29 cellular contexts compared by ENCODE assay signal in genomic region chr6:25590986-25591385, GRCh38.
DNase-seq lines count a peak whose midpoint lies in the region; ATAC-seq and TF ChIP-seq lines count a peak whose summit lies in the region.
"Had no signal": no experiment of that assay in that cellular context is flagged by ENCODE, and none has a peak within 500 bp of the region (broad histone marks: within the 10 kb centered on the region; RNA-seq: fewer than 3 reads in every experiment).

No MANE protein-coding gene starts in this region.

- WGBS in testis, 2 donors = 45 to 54% methylated on average over 5 of the region's 5 CpGs
- WGBS in heart right ventricle, 2 donors = 78 to 79% methylated on average over 5 of the region's 5 CpGs

- no peak overlapping the region for H3K27ac ChIP-seq in SJCRH30
- H3K27ac ChIP-seq in testis = no peak overlapping the region
- no peak overlapping the region for H3K27ac ChIP-seq in heart right ventricle
- H3K27ac ChIP-seq: heart left ventricle, HL-60, parathyroid adenoma, PC-9, right atrium auricular region, stomach, tibial artery had no signal

- no peaks in the 10 kb centered on the region for H3K27me3 Mint-ChIP-seq in progenitor cell of endocrine pancreas
- H3K27me3 Mint-ChIP-seq: activated naive CD4-positive, alpha-beta T cell treated with anti-CD3 and anti-CD28 coated beads, Interleukin-2, amount 10 ng/mL, durations not matched to agents 7 days and 5 days had no signal

- H3K4me1 ChIP-seq in SJCRH30 (no peaks in the 10 kb centered on the region), testis (peaks cover 11% of the 10 kb centered on the region), heart right ventricle (peaks cover 0 to 4% (median 0%) of the 10 kb centered on the region in 9 donors)
- H3K4me1 ChIP-seq: heart left ventricle, parathyroid adenoma, right atrium auricular region, stomach, tibial artery had no signal

- no peak for ATAC-seq in heart right ventricle
- ATAC-seq: heart left ventricle, HepG2 had no signal

- peak overlapping the region; percentile 8 for H3K27ac Mint-ChIP-seq in progenitor cell of endocrine pancreas
- H3K27ac Mint-ChIP-seq: activated naive CD4-positive, alpha-beta T cell treated with anti-CD3 and anti-CD28 coated beads, Interleukin-2, amount 10 ng/mL, durations not matched to agents 7 days and 5 days; activated T-helper 1 cell treated with anti-CD3 and anti-CD28 coated beads, Interleukin-12 subunit alpha, Interleukin-12 subunit beta, Interleukin-2, Interleukin-4 antibody, amounts not matched to agents 30 ng/mL and 10 ng/mL and 1 ng/mL, durations not matched to agents 14 hours and 24 hours and 36 hours; B cell; CD8-positive, alpha-beta memory T cell had no signal

- H3K36me3 ChIP-seq in SJCRH30 = no peaks in the 10 kb centered on the region
- H3K36me3 ChIP-seq in testis (ENCODE audit: low read depth, missing control alignments) = no peaks in the 10 kb centered on the region
- H3K36me3 ChIP-seq in heart right ventricle = peaks cover 0 to 6% (median 0%) of the 10 kb centered on the region in 9 donors

- TF ChIP-seq CTCF in progenitor cell of endocrine pancreas (IDR thresholded peaks at IDR 0.05; ENCODE audit: unreplicated experiment) (no peak), testis (IDR thresholded peaks at IDR 0.05) (no peak), heart right ventricle (IDR thresholded peaks at IDR 0.05) (no peak), GM13976 (IDR thresholded peaks at IDR 0.05; ENCODE audit: borderline replicate concordance, control extremely low read depth, extremely low read depth, insufficient read depth, missing control alignments) (no peak)

- no peak for TF ChIP-seq POLR2A in testis (IDR thresholded peaks at IDR 0.05)

- in situ Hi-C loops in GM13976 (cut with MboI; ENCODE audit: low sequenced_read_pairs, unreplicated experiment) = no loop called here

- no peaks in the 10 kb centered on the region for H3K27me3 ChIP-seq in SJCRH30
- H3K27me3 ChIP-seq in testis = no peaks in the 10 kb centered on the region
- peaks cover 0 to 5% (median 0%) of the 10 kb centered on the region in 7 donors for H3K27me3 ChIP-seq in heart right ventricle
- H3K27me3 ChIP-seq: heart left ventricle, right atrium auricular region, stomach, tibial artery had no signal

- H3K9me3 ChIP-seq in SJCRH30 (replicated peaks) (no peaks in the 10 kb centered on the region), testis (no peaks in the 10 kb centered on the region), heart right ventricle (no peaks in the 10 kb centered on the region)
- H3K9me3 ChIP-seq: heart left ventricle, right atrium auricular region, stomach, tibial artery had no signal

- H3K4me3 Mint-ChIP-seq in progenitor cell of endocrine pancreas (ENCODE audit: low read depth) = no peak overlapping the region
- H3K4me3 Mint-ChIP-seq: activated naive CD4-positive, alpha-beta T cell treated with anti-CD3 and anti-CD28 coated beads, Interleukin-2, amount 10 ng/mL, durations not matched to agents 7 days and 5 days; activated T-helper 1 cell treated with anti-CD3 and anti-CD28 coated beads, Interleukin-12 subunit alpha, Interleukin-12 subunit beta, Interleukin-2, Interleukin-4 antibody, amounts not matched to agents 30 ng/mL and 10 ng/mL and 1 ng/mL, durations not matched to agents 14 hours and 24 hours and 36 hours; B cell; CD8-positive, alpha-beta memory T cell had no signal

- intact Hi-C loops in testis (cut with DNase I; ENCODE audit: low total_unique reads) (no loop called here), heart right ventricle (cut with DNase I) (loop anchor here in 1 of 10 donors (10.0 kb wide), 1 partner anchor 326 kb away; no protein-coding TSS in a partner anchor)

- H3K36me3 Mint-ChIP-seq in progenitor cell of endocrine pancreas (ENCODE audit: insufficient read depth) = peaks cover 43% of the 10 kb centered on the region
- H3K36me3 Mint-ChIP-seq: activated naive CD4-positive, alpha-beta T cell treated with anti-CD3 and anti-CD28 coated beads, Interleukin-2, amount 10 ng/mL, durations not matched to agents 7 days and 5 days had no signal

- H3K4me3 ChIP-seq in SJCRH30 = no peak overlapping the region
- no peak overlapping the region for H3K4me3 ChIP-seq in testis
- no peak overlapping the region for H3K4me3 ChIP-seq in heart right ventricle
- H3K4me3 ChIP-seq: heart left ventricle, PC-9, right atrium auricular region, smooth muscle cell, stomach, tibial artery had no signal

- DNase-seq in NCI-H82 (lab: John Stamatoyannopoulos, UW) (peak; percentile 62), NCI-H82 treated with DMSO at 0.1 percent for 48 hours (lab: John Stamatoyannopoulos, UW; ENCODE audit: unreplicated experiment) (no peak), NCI-H2171 treated with DMSO at 0.1 percent for 48 hours (lab: John Stamatoyannopoulos, UW) (peak; percentile 60), SJCRH30 (peak; percentile 6 to 40), progenitor cell of endocrine pancreas (ENCODE audit: low spot score, unreplicated experiment) (no peak), testis (no peak), heart right ventricle (no peak), GM13976 (ENCODE audit: low spot score) (no peak)
- DNase-seq: activated CD4-positive, alpha-beta T cell treated with anti-CD3 and anti-CD28 coated beads, Interleukin-2, amount 50 U/mL, for 48 hours; activated CD4-positive, CD25-positive, alpha-beta regulatory T cell; activated naive CD4-positive, alpha-beta T cell treated with anti-CD3 and anti-CD28 coated beads, Interleukin-2, amount 10 ng/mL, durations not matched to agents 7 days and 5 days; amniotic stem cell; CD8-positive, alpha-beta memory T cell; effector CD8-positive, alpha-beta T cell; heart left ventricle; NCI-H226; PC-9; Right ventricle myocardium superior; stimulated activated CD4-positive, alpha-beta T cell treated with anti-CD3 and anti-CD28 coated beads, Interleukin-1b, Interleukin-23, amount 100 ng/mL, for 48 hours; stimulated activated CD8-positive, alpha-beta memory T cell treated with anti-CD3 and anti-CD28 coated beads, Interleukin-4, amount 100 ng/mL, for 48 hours; stomach; tibial artery had no signal

- H3K9me3 Mint-ChIP-seq in progenitor cell of endocrine pancreas (ENCODE audit: low read depth) = peaks cover 3% of the 10 kb centered on the region
- H3K9me3 Mint-ChIP-seq: activated naive CD4-positive, alpha-beta T cell treated with anti-CD3 and anti-CD28 coated beads, Interleukin-2, amount 10 ng/mL, durations not matched to agents 7 days and 5 days; activated T-helper 1 cell treated with anti-CD3 and anti-CD28 coated beads, Interleukin-12 subunit alpha, Interleukin-12 subunit beta, Interleukin-2, Interleukin-4 antibody, amounts not matched to agents 30 ng/mL and 10 ng/mL and 1 ng/mL, durations not matched to agents 14 hours and 24 hours and 36 hours; CD8-positive, alpha-beta memory T cell had no signal

- peaks cover 28% of the 10 kb centered on the region for H3K4me1 Mint-ChIP-seq in progenitor cell of endocrine pancreas (ENCODE audit: low read depth)
- H3K4me1 Mint-ChIP-seq: activated naive CD4-positive, alpha-beta T cell treated with anti-CD3 and anti-CD28 coated beads, Interleukin-2, amount 10 ng/mL, durations not matched to agents 7 days and 5 days; B cell; CD8-positive, alpha-beta memory T cell had no signal

Comparison
In these comparisons a context has a peak if more than half of its experiments do, and no peak if none do; other contexts are left out.
1. DNase-seq: peak in NCI-H82 (single experiment), NCI-H2171 treated with DMSO at 0.1 percent for 48 hours (single experiment) and SJCRH30 (2 of 2); none in NCI-H82 treated with DMSO at 0.1 percent for 48 hours (single experiment), progenitor cell of endocrine pancreas (single experiment), testis (single experiment), heart right ventricle (0 of 2) and GM13976 (single experiment).